8 cellular contexts compared by ENCODE assay signal in genomic region chr11:47269829-47270305, GRCh38. TPM values are rescaled to one million over a fixed set of nuclear protein-coding genes. Genes with fewer than 3 reads are reported as not detected.
DNase-seq lines count a peak whose midpoint lies in the region; ATAC-seq and TF ChIP-seq lines count a peak whose summit lies in the region.

TSS of gene MADD (plus strand) at chr11:47270133.

- CTCF ChIA-PET in CD4-positive, alpha-beta T cell (lab: Charles Lee): interaction anchor here (1.7 to 3.3 kb wide), 3 partner anchors 21 to 83 kb away, joined by 3 to 10 read pairs (median 5); partner anchors contain the start of gene ACP2
- CTCF ChIA-PET in activated CD8-positive, alpha-beta memory T cell treated with anti-CD3 and anti-CD28 coated beads, Interleukin-2, amount 10 ng/mL, durations not matched to agents 7 days and 5 days (lab: Charles Lee): interaction anchor here (0.7 to 2.1 kb wide), 4 partner anchors 11 to 1287 kb away, joined by 3 to 6 read pairs (median 4); partner anchors contain the start of genes ACP2 and ARFGAP2

- DNase-seq in CD4-positive, alpha-beta T cell: peak; percentile 83 to 94 (median 90)
- DNase-seq in NK-92 (lab: John Stamatoyannopoulos, UW; ENCODE audit: unreplicated experiment) (peak; percentile 16), endodermal cell (peak; percentile 88), midbrain (lab: John Stamatoyannopoulos, UW) (peak; percentile 89)
- peak; percentile 93 for DNase-seq in activated CD8-positive, alpha-beta memory T cell treated with anti-CD3 and anti-CD28 coated beads, Interleukin-2, amount 10 ng/mL, durations not matched to agents 7 days and 5 days
- peak; percentile 82 to 89 for DNase-seq in stimulated activated CD8-positive, alpha-beta memory T cell treated with anti-CD3 and anti-CD28 coated beads, Interleukin-2, amount 100 ng/mL, for 1 hour (ENCODE audit: low read depth in 2 of 2)

- peaks cover 6% of the 10 kb centered on the region for H3K36me3 ChIP-seq in endodermal cell (ENCODE audit: control insufficient read depth, insufficient read depth, low read length)

- H3K27me3 ChIP-seq in CD4-positive, alpha-beta T cell (ENCODE audit: control insufficient read depth, insufficient read depth, low read length): no peaks in the 10 kb centered on the region
- no peaks in the 10 kb centered on the region for H3K27me3 ChIP-seq in endodermal cell (ENCODE audit: control insufficient read depth, insufficient read depth, low read length, poor library complexity, severe bottlenecking)

- H3K9me3 Mint-ChIP-seq in CD4-positive, alpha-beta T cell: no peaks in the 10 kb centered on the region
- no peaks in the 10 kb centered on the region for H3K9me3 Mint-ChIP-seq in activated CD8-positive, alpha-beta memory T cell treated with anti-CD3 and anti-CD28 coated beads, Interleukin-2, amount 10 ng/mL, durations not matched to agents 7 days and 5 days (ENCODE audit: low read depth)
- H3K9me3 Mint-ChIP-seq in endodermal cell: no peaks in the 10 kb centered on the region

- H3K4me3 Mint-ChIP-seq in CD4-positive, alpha-beta T cell: peak within 1 kb of the TSS; percentile 94
- H3K4me3 Mint-ChIP-seq in activated CD8-positive, alpha-beta memory T cell treated with anti-CD3 and anti-CD28 coated beads, Interleukin-2, amount 10 ng/mL, durations not matched to agents 7 days and 5 days: peak within 1 kb of the TSS; percentile 78
- H3K4me3 Mint-ChIP-seq in endodermal cell: peak within 1 kb of the TSS; percentile 67

- peaks cover 36% of the 10 kb centered on the region for H3K36me3 Mint-ChIP-seq in CD4-positive, alpha-beta T cell (ENCODE audit: low read depth)
- peaks cover 17% of the 10 kb centered on the region for H3K36me3 Mint-ChIP-seq in activated CD8-positive, alpha-beta memory T cell treated with anti-CD3 and anti-CD28 coated beads, Interleukin-2, amount 10 ng/mL, durations not matched to agents 7 days and 5 days
- peaks cover 4% of the 10 kb centered on the region for H3K36me3 Mint-ChIP-seq in endodermal cell (ENCODE audit: low read depth)

- H3K4me3 ChIP-seq in endodermal cell (ENCODE audit: low read length): peak within 1 kb of the TSS; percentile 80

- POLR2A ChIA-PET in CD4-positive, alpha-beta T cell (lab: Charles Lee): interaction anchor here (0.7 to 4.4 kb wide), 7 partner anchors 15 to 92 kb away, joined by 3 to 21 read pairs (median 6); partner anchors contain the start of genes ACP2 and DDB2

- peak; percentile 72 for ATAC-seq in CD4-positive, alpha-beta T cell (ENCODE audit: poor library complexity)
- ATAC-seq in GM19397 (IDR thresholded peaks at IDR 0.05; ENCODE audit: unreplicated experiment): peak; percentile 79
- ATAC-seq in HG03558 (IDR thresholded peaks at IDR 0.05; ENCODE audit: extremely low read depth, unreplicated experiment): peak; percentile 49
- peak; percentile 85 for ATAC-seq in activated CD8-positive, alpha-beta memory T cell treated with anti-CD3 and anti-CD28 coated beads, Interleukin-2, amount 10 ng/mL, durations not matched to agents 7 days and 5 days

- peak within 1 kb of the TSS; percentile 91 for H3K27ac ChIP-seq in CD4-positive, alpha-beta T cell (ENCODE audit: low read depth, low read length)
- H3K27ac ChIP-seq in endodermal cell (ENCODE audit: low read depth, low read length): peak within 1 kb of the TSS; percentile 97

- 0% methylated on average over 5 to 56 of the region's 57 CpGs for WGBS in endodermal cell (ENCODE audit: insufficient coverage in 1 of 2, insufficient read length in 1 of 2), 2 experiments

- H3K4me1 ChIP-seq in endodermal cell (ENCODE audit: control insufficient read depth, insufficient read depth, low read length): peaks cover 15% of the 10 kb centered on the region

- intact Hi-C loops in CD4-positive, alpha-beta T cell (cut with DNase I, micrococcal nuclease): loop anchor here (1.0 to 10.0 kb wide), 10 partner anchors 22 to 565 kb away; partner anchors contain the start of genes ACP2 (in 1 of the 2), ARHGAP1 (in 1 of the 2), DDB2 (in 1 of the 2) and KBTBD4 (in 1 of the 2)

- peaks cover 58% of the 10 kb centered on the region for H3K4me1 Mint-ChIP-seq in CD4-positive, alpha-beta T cell (ENCODE audit: low read depth)
- H3K4me1 Mint-ChIP-seq in activated CD8-positive, alpha-beta memory T cell treated with anti-CD3 and anti-CD28 coated beads, Interleukin-2, amount 10 ng/mL, durations not matched to agents 7 days and 5 days: peaks cover 56% of the 10 kb centered on the region
- peaks cover 38% of the 10 kb centered on the region for H3K4me1 Mint-ChIP-seq in endodermal cell

- H3K27me3 Mint-ChIP-seq in CD4-positive, alpha-beta T cell: no peaks in the 10 kb centered on the region
- H3K27me3 Mint-ChIP-seq in activated CD8-positive, alpha-beta memory T cell treated with anti-CD3 and anti-CD28 coated beads, Interleukin-2, amount 10 ng/mL, durations not matched to agents 7 days and 5 days: no peaks in the 10 kb centered on the region
- no peaks in the 10 kb centered on the region for H3K27me3 Mint-ChIP-seq in endodermal cell (ENCODE audit: insufficient read depth)

- H3K9me3 ChIP-seq in CD4-positive, alpha-beta T cell (ENCODE audit: control insufficient read depth, low read length): no peaks in the 10 kb centered on the region
- H3K9me3 ChIP-seq in endodermal cell (ENCODE audit: control insufficient read depth, low read length): no peaks in the 10 kb centered on the region

- no peak for TF ChIP-seq CTCF in CD4-positive, alpha-beta T cell (IDR thresholded peaks at IDR 0.05)
- no peak for TF ChIP-seq CTCF in endodermal cell (conservative IDR thresholded peaks at IDR 0.05)

- peak within 1 kb of the TSS; percentile 99 for H3K27ac Mint-ChIP-seq in CD4-positive, alpha-beta T cell
- H3K27ac Mint-ChIP-seq in activated CD8-positive, alpha-beta memory T cell treated with anti-CD3 and anti-CD28 coated beads, Interleukin-2, amount 10 ng/mL, durations not matched to agents 7 days and 5 days: peak within 1 kb of the TSS; percentile 98
- H3K27ac Mint-ChIP-seq in endodermal cell: peak within 1 kb of the TSS; percentile 94

- H3K9ac ChIP-seq in endodermal cell (ENCODE audit: extremely low read depth, low read length, poor library complexity, severe bottlenecking): no peak within 1 kb of the TSS

RNA-seq across cellular contexts. Expression of gene MADD, which starts in this region (rescaled TPM):
- 100 to 1,000 TPM; 161 to 178 TPM for total RNA-seq in CD4-positive, alpha-beta T cell
- total RNA-seq in activated CD8-positive, alpha-beta memory T cell treated with anti-CD3 and anti-CD28 coated beads, Interleukin-2, amount 10 ng/mL, durations not matched to agents 7 days and 5 days: 10 to 100 TPM; 88.5 to 91.2 TPM
- 10 to 100 TPM; 30.2 to 36.0 TPM for total RNA-seq in endodermal cell
- polyA plus RNA-seq in endodermal cell (2013, experiment 1 of 2): 35.6 TPM
- 30.8 TPM for polyA plus RNA-seq in endodermal cell (2013, experiment 2 of 2)

Comparison
In these comparisons a context has a peak if more than half of its experiments do, and no peak if none do; other contexts are left out.
1. Peak in every context shown above with its lines: DNase-seq, ATAC-seq, H3K4me3 ChIP-seq and H3K27ac ChIP-seq.
2. DNase-seq: peak in every context shown above with its lines; median percentile 93 in activated CD8-positive, alpha-beta memory T cell treated with anti-CD3 and anti-CD28 coated beads, Interleukin-2, amount 10 ng/mL, durations not matched to agents 7 days and 5 days; 90 in CD4-positive, alpha-beta T cell; 89 in midbrain; 88 in endodermal cell; 86 in stimulated activated CD8-positive, alpha-beta memory T cell treated with anti-CD3 and anti-CD28 coated beads, Interleukin-2, amount 100 ng/mL, for 1 hour; 16 in NK-92.